16 cellular contexts compared by ENCODE assay signal in genomic region chr2:37632310-37632709, GRCh38.
"Had no signal": no experiment of that assay in that cellular context is flagged by ENCODE, and none has a peak within 500 bp of the region (broad histone marks: within the 10 kb centered on the region; RNA-seq: fewer than 3 reads in every experiment).

No MANE protein-coding gene starts in this region.

- H3K79me2 ChIP-seq: parathyroid adenoma had no signal

- H3K9ac ChIP-seq: parathyroid adenoma had no signal

- H3K9me3 ChIP-seq: gastrocnemius medialis, heart left ventricle, lower lobe of right lung, tibial artery had no signal

- H2AFZ ChIP-seq: parathyroid adenoma had no signal

- H3K27ac ChIP-seq: epithelial cell of prostate, lower lobe of right lung, parathyroid adenoma, tibial artery had no signal

- H3K36me3 Mint-ChIP-seq: WTC11 had no signal

- H3K27me3 Mint-ChIP-seq: activated CD4-positive, alpha-beta memory T cell treated with anti-CD3 and anti-CD28 coated beads, Interleukin-2, amount 10 ng/mL, durations not matched to agents 7 days and 5 days; activated T-cell treated with anti-CD3 and anti-CD28 coated beads, Interleukin-2, amount 50 U/mL, for 24 hours had no signal

- H3K4me1 ChIP-seq: parathyroid adenoma, tibial artery had no signal

- H3K27me3 ChIP-seq: gastrocnemius medialis, heart left ventricle, tibial artery had no signal

- H3K4me3 Mint-ChIP-seq: activated CD4-positive, alpha-beta memory T cell treated with anti-CD3 and anti-CD28 coated beads, Interleukin-2, amount 10 ng/mL, durations not matched to agents 7 days and 5 days; activated T-cell treated with anti-CD3 and anti-CD28 coated beads, Interleukin-2, amount 50 U/mL, for 24 hours; WTC11 had no signal

- H3K4me3 ChIP-seq: gastrocnemius medialis, heart left ventricle, lower lobe of right lung, tibial artery had no signal

- H3K36me3 ChIP-seq: gastrocnemius medialis, heart left ventricle, lower lobe of right lung, tibial artery had no signal

- ATAC-seq: activated naive CD4-positive, alpha-beta T cell treated with anti-CD3 and anti-CD28 coated beads, Interleukin-2, amount 50 U/mL, for 72 hours; WTC11 had no signal

- H3K9me3 Mint-ChIP-seq: activated CD4-positive, alpha-beta memory T cell treated with anti-CD3 and anti-CD28 coated beads, Interleukin-2, amount 10 ng/mL, durations not matched to agents 7 days and 5 days; activated T-cell treated with anti-CD3 and anti-CD28 coated beads, Interleukin-2, amount 50 U/mL, for 24 hours; WTC11 had no signal

- DNase-seq: activated CD4-positive, alpha-beta memory T cell treated with anti-CD3 and anti-CD28 coated beads, Interleukin-2, amount 10 ng/mL, durations not matched to agents 7 days and 5 days; activated CD4-positive, alpha-beta T cell treated with anti-CD3 and anti-CD28 coated beads for 4 hours; activated effector memory CD4-positive, alpha-beta T cell treated with Interleukin-2 at 50 U/mL for 16 hours; activated T-cell treated with anti-CD3 and anti-CD28 coated beads, Interleukin-2, amount 50 U/mL, for 24 hours; gastrocnemius medialis; heart left ventricle; left cardiac atrium; lower lobe of right lung; retina; stimulated activated CD4-positive, alpha-beta T cell treated with anti-CD3 and anti-CD28 coated beads, Interleukin-2, amount 100 ng/mL, for 48 hours; stimulated activated naive CD4-positive, alpha-beta T cell; tibial artery had no signal

- H3K27ac Mint-ChIP-seq: activated CD4-positive, alpha-beta memory T cell treated with anti-CD3 and anti-CD28 coated beads, Interleukin-2, amount 10 ng/mL, durations not matched to agents 7 days and 5 days; activated T-cell treated with anti-CD3 and anti-CD28 coated beads, Interleukin-2, amount 50 U/mL, for 24 hours; WTC11 had no signal
